ENCODE assay signal across 19 cellular contexts in the genomic region with DNA sequence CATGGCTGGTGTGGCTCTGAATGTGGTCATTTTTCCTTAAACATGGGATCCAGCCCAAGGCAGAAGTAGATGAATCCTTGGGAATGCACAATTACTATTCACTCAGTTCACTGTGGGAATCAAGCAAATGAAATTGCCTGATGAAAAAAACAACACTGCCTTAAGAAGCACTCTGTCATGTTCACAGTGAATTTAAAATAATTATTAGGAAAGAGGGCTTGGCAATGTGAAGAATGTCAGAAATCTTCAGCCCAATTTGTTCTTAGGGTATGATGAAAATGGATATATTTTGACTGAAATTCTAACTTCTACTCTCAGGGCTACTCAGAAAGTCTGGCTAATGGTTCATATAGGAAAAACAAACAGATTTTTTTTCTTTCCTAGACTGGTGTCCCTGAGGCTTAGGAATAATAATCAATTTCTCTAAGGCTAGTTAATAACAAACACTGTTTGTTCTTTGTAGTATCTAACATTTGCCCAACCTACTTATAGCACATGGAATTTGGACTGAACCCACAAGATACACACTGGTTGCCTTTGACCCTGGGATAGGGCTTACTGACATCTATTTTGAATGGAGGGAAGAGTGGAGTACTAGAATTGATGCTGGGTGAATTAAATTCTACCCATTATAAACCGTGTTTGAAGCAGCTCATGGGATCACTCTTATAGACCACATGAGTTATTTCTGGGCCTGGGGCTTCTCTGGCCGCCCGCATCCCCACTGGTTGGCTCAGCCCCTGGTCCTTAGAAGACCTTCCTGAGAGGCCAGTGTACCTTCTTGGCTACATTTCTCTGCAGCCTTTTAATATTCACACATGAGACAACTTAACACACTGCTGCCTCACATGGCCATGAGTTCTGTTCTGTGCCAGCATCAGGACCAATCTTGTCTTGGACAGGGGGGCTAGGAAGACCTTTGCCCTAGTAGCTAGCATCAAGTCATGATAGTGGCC. TPM values are rescaled to one million over a fixed set of nuclear protein-coding genes. Genes with fewer than 3 reads are reported as not detected.
DNase-seq lines count a peak whose midpoint lies in the region; ATAC-seq, FAIRE-seq and TF ChIP-seq lines count a peak whose summit lies in the region.
"Had no signal": no experiment of that assay in that cellular context is flagged by ENCODE, and none has a peak within 500 bp of the region (broad histone marks: within the 10 kb centered on the region; RNA-seq: fewer than 3 reads in every experiment).

No MANE protein-coding gene starts in this region.

- H3K4me1 Mint-ChIP-seq in CD4-positive, alpha-beta memory T cell: peaks cover 0 to 11% (median 4%) of the 10 kb centered on the region in 4 donors

- no peak for TF ChIP-seq CTCF in adrenal gland (IDR thresholded peaks at IDR 0.05)
- TF ChIP-seq CTCF in pancreas (IDR thresholded peaks at IDR 0.05): no peak
- no peak for TF ChIP-seq CTCF in gastroesophageal sphincter (IDR thresholded peaks at IDR 0.05)

- H3K4me3 ChIP-seq in adrenal gland (no peak overlapping the region), pancreas (no peak overlapping the region), gastroesophageal sphincter (no peak overlapping the region)
- H3K4me3 ChIP-seq in CD4-positive, alpha-beta memory T cell (ENCODE audit: low read length in 2 of 2): no peak overlapping the region
- H3K4me3 ChIP-seq: spleen had no signal

- H3K27me3 ChIP-seq in adrenal gland: no peaks in the 10 kb centered on the region
- no peaks in the 10 kb centered on the region for H3K27me3 ChIP-seq in pancreas
- H3K27me3 ChIP-seq in gastroesophageal sphincter: no peaks in the 10 kb centered on the region
- H3K27me3 ChIP-seq in CD4-positive, alpha-beta memory T cell (ENCODE audit: insufficient read depth, low read length): no peaks in the 10 kb centered on the region
- H3K27me3 ChIP-seq: BE2C, spleen had no signal

- H3K27ac Mint-ChIP-seq in CD4-positive, alpha-beta memory T cell: no peak overlapping the region
- H3K27ac Mint-ChIP-seq: activated CD4-positive, alpha-beta T cell treated with anti-CD3 and anti-CD28 coated beads, Interleukin-2, amount 10 ng/mL, durations not matched to agents 24 days and 14 days; activated naive CD4-positive, alpha-beta T cell treated with anti-CD3 and anti-CD28 coated beads, Interleukin-2, amount 10 ng/mL, durations not matched to agents 7 days and 5 days had no signal

- DNase-seq in GM03348 (ENCODE audit: low spot score) (peak; percentile 34), adrenal gland (peak in 1 of 7 donors; percentile 37), foreskin melanocyte (peak; percentile 47), pancreas (no peak), DMS79 (lab: John Stamatoyannopoulos, UW) (no peak)
- DNase-seq in CD4-positive, alpha-beta memory T cell: no peak
- DNase-seq: activated CD4-positive, alpha-beta T cell treated with anti-CD3 and anti-CD28 coated beads, Interleukin-2, amount 10 ng/mL, durations not matched to agents 24 days and 14 days; activated naive CD4-positive, alpha-beta T cell treated with anti-CD3 and anti-CD28 coated beads, Interleukin-2, amount 10 ng/mL, durations not matched to agents 7 days and 5 days; BE2C; DMS153; effector memory CD4-positive, alpha-beta T cell; NCI-H1694 treated with DMSO at 0.1 percent for 48 hours; NCI-H446; RPMI8226; spleen; SW 1271 had no signal

- TF ChIP-seq POLR2A in adrenal gland (IDR thresholded peaks at IDR 0.05) (peak in 1 of 2 donors; percentile 8), gastroesophageal sphincter (IDR thresholded peaks at IDR 0.05) (no peak)

- FAIRE-seq in pancreas (lab: Jason Lieb, UNC): no peak
- FAIRE-seq: GM18507 had no signal

- H3K36me3 ChIP-seq in adrenal gland (replicated peaks in 1 of 2) (no peaks in the 10 kb centered on the region), pancreas (no peaks in the 10 kb centered on the region), gastroesophageal sphincter (no peaks in the 10 kb centered on the region)
- no peaks in the 10 kb centered on the region for H3K36me3 ChIP-seq in CD4-positive, alpha-beta memory T cell (ENCODE audit: insufficient read depth, low read length)
- H3K36me3 ChIP-seq: BE2C, spleen had no signal

- H3K27ac ChIP-seq in adrenal gland (peak overlapping the region in 4 of 5 donors; percentile 19 to 62 (median 36)), pancreas (peak overlapping the region; percentile 44 to 69 (median 60)), gastroesophageal sphincter (peak overlapping the region in 1 of 4 donors; percentile 16)
- H3K27ac ChIP-seq in CD4-positive, alpha-beta memory T cell (ENCODE audit: low read depth, low read length): no peak overlapping the region
- H3K27ac ChIP-seq: spleen had no signal

- TF ChIP-seq EP300 in gastroesophageal sphincter (IDR thresholded peaks at IDR 0.05): no peak

- WGBS in adrenal gland, 4 donors: 92 to 98% (median 94%) methylated on average over 3 of the region's 3 CpGs
- 31 to 33% methylated on average over 3 of the region's 3 CpGs for WGBS in pancreas, 2 donors
- 56 to 95% methylated on average over 1 to 3 of the region's 3 CpGs for WGBS in gastroesophageal sphincter (ENCODE audit: low coverage in 1 of 2), 2 donors

- CTCF ChIA-PET in CD4-positive, alpha-beta memory T cell (lab: Charles Lee; ENCODE audit: partially characterized antibody): no interaction called here

- H3K36me3 Mint-ChIP-seq in CD4-positive, alpha-beta memory T cell: no peaks in the 10 kb centered on the region
- H3K36me3 Mint-ChIP-seq: activated naive CD4-positive, alpha-beta T cell treated with anti-CD3 and anti-CD28 coated beads, Interleukin-2, amount 10 ng/mL, durations not matched to agents 7 days and 5 days had no signal

- H3K9me3 ChIP-seq in adrenal gland (replicated peaks in 1 of 3) (no peaks in the 10 kb centered on the region), pancreas (no peaks in the 10 kb centered on the region), gastroesophageal sphincter (no peaks in the 10 kb centered on the region)
- H3K9me3 ChIP-seq in CD4-positive, alpha-beta memory T cell (ENCODE audit: control insufficient read depth in 1 of 2, low read length in 2 of 2): no peaks in the 10 kb centered on the region
- H3K9me3 ChIP-seq: BE2C, spleen had no signal

- peaks cover 4% of the 10 kb centered on the region in 2 donors for H3K27me3 Mint-ChIP-seq in CD4-positive, alpha-beta memory T cell

- POLR2A ChIA-PET in CD4-positive, alpha-beta memory T cell (lab: Charles Lee; ENCODE audit: partially characterized antibody): no interaction called here

- peak overlapping the region in 1 of 8 donors; percentile 53 for H3K4me3 Mint-ChIP-seq in CD4-positive, alpha-beta memory T cell
- H3K4me3 Mint-ChIP-seq: activated CD4-positive, alpha-beta T cell treated with anti-CD3 and anti-CD28 coated beads, Interleukin-2, amount 10 ng/mL, durations not matched to agents 24 days and 14 days; activated naive CD4-positive, alpha-beta T cell treated with anti-CD3 and anti-CD28 coated beads, Interleukin-2, amount 10 ng/mL, durations not matched to agents 7 days and 5 days had no signal

- ATAC-seq in pancreas: peak; percentile 73 to 79 (median 76)
- ATAC-seq in GM18907 (IDR thresholded peaks at IDR 0.05; ENCODE audit: unreplicated experiment): no peak
- no peak for ATAC-seq in gastroesophageal sphincter

- H3K4me1 ChIP-seq in adrenal gland (replicated peaks in 1 of 2) (peaks cover 11 to 18% of the 10 kb centered on the region in 2 donors), pancreas (peaks cover 7 to 22% (median 13%) of the 10 kb centered on the region in 3 donors), gastroesophageal sphincter (peaks cover 0 to 11% (median 4%) of the 10 kb centered on the region in 3 donors)
- H3K4me1 ChIP-seq in CD4-positive, alpha-beta memory T cell (ENCODE audit: insufficient read depth, low read length): no peaks in the 10 kb centered on the region
- H3K4me1 ChIP-seq: BE2C had no signal

- no peaks in the 10 kb centered on the region for H3K9me3 Mint-ChIP-seq in CD4-positive, alpha-beta memory T cell
- H3K9me3 Mint-ChIP-seq: activated CD4-positive, alpha-beta T cell treated with anti-CD3 and anti-CD28 coated beads, Interleukin-2, amount 10 ng/mL, durations not matched to agents 24 days and 14 days; activated naive CD4-positive, alpha-beta T cell treated with anti-CD3 and anti-CD28 coated beads, Interleukin-2, amount 10 ng/mL, durations not matched to agents 7 days and 5 days had no signal

- intact Hi-C loops in adrenal gland (cut with DNase I) (no loop called here), pancreas (cut with DNase I) (no loop called here)
- intact Hi-C loops in CD4-positive, alpha-beta memory T cell (cut with micrococcal nuclease): no loop called here

RNA-seq across cellular contexts. Expression of gene MRPL33, which starts 8.3 kb away (rescaled TPM):
- 1,000 to 10,000 TPM in 1 of 8 donors, 100 to 1,000 TPM in 7; 211 to 1,020 (median 554) TPM for total RNA-seq in adrenal gland
- polyA plus RNA-seq in adrenal gland: 100 to 1,000 TPM; 253 to 508 (median 491) TPM
- 10 to 100 TPM; 17.8 to 29.7 (median 26.0) TPM for total RNA-seq in pancreas
- polyA plus RNA-seq in pancreas: 100 to 1,000 TPM in 1 of 2 donors, 10 to 100 TPM in 1; 29.2 to 120 TPM
- 100 to 1,000 TPM; 216 to 448 (median 360) TPM for total RNA-seq in gastroesophageal sphincter
- total RNA-seq in CD4-positive, alpha-beta memory T cell: 10 to 100 TPM; 36.2 to 43.4 TPM
- polyA plus RNA-seq in CD4-positive, alpha-beta memory T cell: 100 to 1,000 TPM; 240 to 246 TPM

Comparison
In these comparisons a context has a peak if more than half of its experiments do, and no peak if none do; other contexts are left out.
1. DNase-seq: peak in GM03348 (single experiment) and foreskin melanocyte (single experiment); none in pancreas (0 of 6), DMS79 (single experiment) and CD4-positive, alpha-beta memory T cell (0 of 5).
2. ATAC-seq: peak in pancreas (4 of 4); none in GM18907 (single experiment) and gastroesophageal sphincter (single experiment).
3. RNA of gene MRPL33, which starts 8.3 kb away (total RNA-seq): 211 to 1,020 TPM in adrenal gland and 216 to 448 TPM in gastroesophageal sphincter; 36.2 to 43.4 TPM in CD4-positive, alpha-beta memory T cell and 17.8 to 29.7 TPM in pancreas; every median in the first group is over 4 times any median in the second.